ENCODE assay signal across 8 cellular contexts in the genomic region with DNA sequence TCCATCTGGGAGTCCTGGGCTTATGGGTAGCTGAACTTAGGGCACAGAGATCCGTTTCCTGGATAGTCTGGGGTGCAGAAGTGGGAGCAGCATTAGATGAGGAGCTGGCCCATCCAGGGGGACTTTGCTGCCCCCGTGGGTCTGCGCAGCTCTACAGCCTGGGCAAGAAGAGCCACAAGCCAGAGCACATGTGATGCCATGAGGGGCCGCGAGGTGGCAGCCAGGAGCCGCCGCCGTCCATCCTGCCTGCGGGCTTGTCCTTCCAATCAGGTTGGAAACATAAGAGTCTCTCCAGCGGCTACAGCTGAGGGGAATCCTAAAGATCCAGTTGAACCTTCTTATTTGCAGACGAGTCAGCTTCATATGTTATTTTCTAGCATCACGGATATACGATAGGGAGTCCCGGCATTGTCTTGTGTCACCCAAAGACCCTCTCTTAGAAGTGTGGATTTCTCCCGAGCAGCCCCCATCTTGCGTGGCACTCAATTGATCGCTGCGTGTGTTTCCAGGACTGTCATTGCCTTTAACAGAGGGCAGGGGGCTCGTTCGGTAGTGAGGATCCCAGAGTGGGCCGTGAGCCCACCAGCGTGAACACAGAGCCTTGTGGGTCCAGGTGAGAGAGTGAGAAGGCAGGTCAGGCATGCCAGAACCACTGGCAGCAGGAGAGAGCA. TPM values are rescaled to one million over a fixed set of nuclear protein-coding genes. Genes with fewer than 3 reads are reported as not detected.
DNase-seq lines count a peak whose midpoint lies in the region; ATAC-seq and TF ChIP-seq lines count a peak whose summit lies in the region.

No MANE protein-coding gene starts in this region.

- H3K9ac ChIP-seq in Loucy (ENCODE audit: low read depth, low read length, poor library complexity, severe bottlenecking), result no peak overlapping the region

- H3K4me2 ChIP-seq in Loucy (ENCODE audit: low read depth, low read length, poor library complexity, severe bottlenecking), result no peak overlapping the region

- ATAC-seq in aorta (ENCODE audit: low FRiP score) (peak; percentile 87), HG03520 (IDR thresholded peaks at IDR 0.05; ENCODE audit: unreplicated experiment) (no peak)

- in situ Hi-C loops in SK-MEL-5 (cut with HindIII; ENCODE audit: low pct_unique_long_range_greater_than_20kb, low sequenced_read_pairs), result loop anchor here (10.0 kb wide), 1 partner anchor 349 kb away; no protein-coding TSS in a partner anchor

- peak overlapping the region in 1 of 2 donors; percentile 12 for H3K27ac ChIP-seq in aorta (ENCODE audit: low read depth in 1 of 2, low read length in 2 of 2)

- peak; percentile 72 for DNase-seq in DMS53 (lab: John Stamatoyannopoulos, UW)
- peak; percentile 89 for DNase-seq in SK-MEL-5 (ENCODE audit: low read depth, low spot score)
- DNase-seq in activated naive CD4-positive, alpha-beta T cell treated with anti-CD3 and anti-CD28 coated beads, Interleukin-2, amount 50 U/mL, for 16 hours, result peak; percentile 64
- DNase-seq in head of caudate nucleus, result peak; percentile 59 to 89 (median 77)
- DNase-seq in posterior cingulate gyrus, result peak; percentile 69 to 98 (median 82)
- peak; percentile 80 to 92 for DNase-seq in aorta

- no peaks in the 10 kb centered on the region for H3K4me1 ChIP-seq in Loucy (ENCODE audit: insufficient read depth, low read length, poor library complexity, severe bottlenecking)
- no peaks in the 10 kb centered on the region for H3K4me1 ChIP-seq in aorta (ENCODE audit: control insufficient read depth in 1 of 2, insufficient read depth in 2 of 2, low read length in 2 of 2)

- H3K27me3 ChIP-seq in Loucy (ENCODE audit: insufficient read depth, low read length, poor library complexity, severe bottlenecking), result no peaks in the 10 kb centered on the region
- H3K27me3 ChIP-seq in aorta (ENCODE audit: control insufficient read depth in 1 of 2, insufficient read depth in 2 of 2, low read length in 1 of 2), result no peaks in the 10 kb centered on the region

- TF ChIP-seq CTCF in Loucy (conservative IDR thresholded peaks at IDR 0.05; ENCODE audit: low read length), result peak; percentile 90

- no peaks in the 10 kb centered on the region for H3F3A ChIP-seq in Loucy (ENCODE audit: low read depth)

- no peaks in the 10 kb centered on the region for H4K20me1 ChIP-seq in Loucy (ENCODE audit: insufficient read depth, low read length, poor library complexity, severe bottlenecking)

- H3K36me3 ChIP-seq in Loucy (ENCODE audit: insufficient read depth, low read length), result no peaks in the 10 kb centered on the region
- peaks cover 0 to 5% of the 10 kb centered on the region in 2 donors for H3K36me3 ChIP-seq in aorta (ENCODE audit: control insufficient read depth in 1 of 2, insufficient read depth in 2 of 2, low read length in 1 of 2)

- H2AFZ ChIP-seq in Loucy (ENCODE audit: low read length), result no peak overlapping the region

- H3K9me3 ChIP-seq in Loucy (ENCODE audit: insufficient read depth, low read depth, low read length) (no peaks in the 10 kb centered on the region), aorta (ENCODE audit: control insufficient read depth, low read length) (no peaks in the 10 kb centered on the region)

- H3K4me3 ChIP-seq in Loucy (ENCODE audit: low read length, poor library complexity, severe bottlenecking) (no peak overlapping the region), aorta (ENCODE audit: low read length in 2 of 2) (no peak overlapping the region)

- no peaks in the 10 kb centered on the region for H3K9me2 ChIP-seq in Loucy (replicated peaks; ENCODE audit: low read depth, low read length)

- WGBS in aorta, 2 donors, result 25 to 33% methylated on average over 22 of the region's 22 CpGs

- H3K79me2 ChIP-seq in Loucy (ENCODE audit: insufficient read depth, low read length), result no peaks in the 10 kb centered on the region

- intact Hi-C loops in head of caudate nucleus (cut with DNase I), result no loop called here
- intact Hi-C loops in posterior cingulate gyrus (cut with DNase I), result no loop called here
- intact Hi-C loops in aorta (cut with DNase I), result loop anchor here (2.0 kb wide), 1 partner anchor 37 kb away; no protein-coding TSS in a partner anchor

RNA-seq across cellular contexts. Expression of gene C1QTNF1, which starts 22.0 kb away (rescaled TPM):
- 15.7 and 15.8 TPM in 2 replicates for total RNA-seq in SK-MEL-5 (2014; rRNA removed; shearing (Covaris generic))
- polyA plus RNA-seq in SK-MEL-5 (2015; cell fraction: cytosol; rRNA removed), result 43.3 and 55.9 TPM in 2 replicates
- polyA plus RNA-seq in SK-MEL-5 (2015; cell fraction: nucleus; rRNA removed), result 2.9 and 3.5 TPM in 2 replicates
- total RNA-seq in aorta, result 100 to 1,000 TPM; 157 to 439 TPM
- polyA plus RNA-seq in aorta, result 100 to 1,000 TPM in 1 of 2 donors, 10 to 100 TPM in 1; 98.8 to 361 TPM

RNA-seq across cellular contexts. Expression of gene ENGASE, which starts 28.7 kb away (rescaled TPM):
- total RNA-seq in SK-MEL-5 (2014; rRNA removed; shearing (Covaris generic)), result 12.4 and 17.4 TPM in 2 replicates
- 17.4 and 27.5 TPM in 2 replicates for polyA plus RNA-seq in SK-MEL-5 (2015; cell fraction: cytosol; rRNA removed)
- polyA plus RNA-seq in SK-MEL-5 (2015; cell fraction: nucleus; rRNA removed), result 712 and 792 TPM in 2 replicates
- 10 to 100 TPM; 42.9 to 60.3 TPM for total RNA-seq in aorta
- 10 to 100 TPM in 1 of 2 donors, 1 to 10 TPM in 1; 7.0 to 60.5 TPM for polyA plus RNA-seq in aorta

RNA-seq across cellular contexts. Expression of gene CANT1, which starts 36.4 kb away (rescaled TPM):
- 104 and 107 TPM in 2 replicates for total RNA-seq in SK-MEL-5 (2014; rRNA removed; shearing (Covaris generic))
- 162 and 163 TPM in 2 replicates for polyA plus RNA-seq in SK-MEL-5 (2015; cell fraction: cytosol; rRNA removed)
- polyA plus RNA-seq in SK-MEL-5 (2015; cell fraction: nucleus; rRNA removed), result 25.6 and 45.7 TPM in 2 replicates
- total RNA-seq in aorta, result 10 to 100 TPM; 37.5 to 45.5 TPM
- polyA plus RNA-seq in aorta, result 10 to 100 TPM; 11.0 to 14.5 TPM

Comparison
In these comparisons a context has a peak if more than half of its experiments do, and no peak if none do; other contexts are left out.
1. intact Hi-C loops: an anchor here in aorta (2.0 kb wide); none called in head of caudate nucleus and posterior cingulate gyrus.